ENCODE assay signal across 1 cellular context in the genomic region with DNA sequence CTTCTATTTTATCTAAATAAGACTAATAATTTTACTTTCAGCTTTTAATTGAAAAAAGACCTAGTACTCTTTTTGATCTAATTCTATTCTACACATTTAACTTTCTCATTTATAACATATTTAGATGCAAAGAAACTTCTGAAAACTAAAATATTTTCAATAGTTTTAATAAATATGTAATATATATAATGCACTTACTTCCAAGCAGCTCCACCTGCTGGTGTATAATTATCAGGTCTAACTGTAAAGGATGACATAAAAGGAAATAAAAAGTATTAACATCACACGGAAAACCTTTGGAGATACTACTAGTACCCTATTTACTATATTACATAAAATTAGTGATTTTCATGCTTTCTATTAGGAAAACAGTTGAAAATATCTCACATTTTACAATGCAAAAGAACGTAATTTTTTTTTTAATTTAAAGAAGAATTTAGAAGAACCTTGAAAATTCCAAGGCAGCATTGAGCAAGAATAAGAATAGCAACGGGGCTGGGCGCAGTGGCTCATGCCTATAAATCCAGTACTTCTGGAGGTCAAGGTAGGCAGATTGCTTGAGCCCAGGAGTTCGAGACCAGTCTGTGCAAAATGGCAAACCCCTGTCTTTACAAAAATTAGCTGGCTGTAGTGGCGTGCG.
TF ChIP-seq lines count a peak whose summit lies in the region.

No MANE protein-coding gene starts in this region.

TF ChIP-seq in K562, 482 proteins besides CTCF, POLR2A, EP300 and RAD21 (continued from another document):
- no peak for TF ChIP-seq SP2 (IDR thresholded peaks at IDR 0.05; ENCODE audit: extremely low read depth, low read depth, low read length, poor library complexity, severe bottlenecking)
- TF ChIP-seq, protein P1, sequence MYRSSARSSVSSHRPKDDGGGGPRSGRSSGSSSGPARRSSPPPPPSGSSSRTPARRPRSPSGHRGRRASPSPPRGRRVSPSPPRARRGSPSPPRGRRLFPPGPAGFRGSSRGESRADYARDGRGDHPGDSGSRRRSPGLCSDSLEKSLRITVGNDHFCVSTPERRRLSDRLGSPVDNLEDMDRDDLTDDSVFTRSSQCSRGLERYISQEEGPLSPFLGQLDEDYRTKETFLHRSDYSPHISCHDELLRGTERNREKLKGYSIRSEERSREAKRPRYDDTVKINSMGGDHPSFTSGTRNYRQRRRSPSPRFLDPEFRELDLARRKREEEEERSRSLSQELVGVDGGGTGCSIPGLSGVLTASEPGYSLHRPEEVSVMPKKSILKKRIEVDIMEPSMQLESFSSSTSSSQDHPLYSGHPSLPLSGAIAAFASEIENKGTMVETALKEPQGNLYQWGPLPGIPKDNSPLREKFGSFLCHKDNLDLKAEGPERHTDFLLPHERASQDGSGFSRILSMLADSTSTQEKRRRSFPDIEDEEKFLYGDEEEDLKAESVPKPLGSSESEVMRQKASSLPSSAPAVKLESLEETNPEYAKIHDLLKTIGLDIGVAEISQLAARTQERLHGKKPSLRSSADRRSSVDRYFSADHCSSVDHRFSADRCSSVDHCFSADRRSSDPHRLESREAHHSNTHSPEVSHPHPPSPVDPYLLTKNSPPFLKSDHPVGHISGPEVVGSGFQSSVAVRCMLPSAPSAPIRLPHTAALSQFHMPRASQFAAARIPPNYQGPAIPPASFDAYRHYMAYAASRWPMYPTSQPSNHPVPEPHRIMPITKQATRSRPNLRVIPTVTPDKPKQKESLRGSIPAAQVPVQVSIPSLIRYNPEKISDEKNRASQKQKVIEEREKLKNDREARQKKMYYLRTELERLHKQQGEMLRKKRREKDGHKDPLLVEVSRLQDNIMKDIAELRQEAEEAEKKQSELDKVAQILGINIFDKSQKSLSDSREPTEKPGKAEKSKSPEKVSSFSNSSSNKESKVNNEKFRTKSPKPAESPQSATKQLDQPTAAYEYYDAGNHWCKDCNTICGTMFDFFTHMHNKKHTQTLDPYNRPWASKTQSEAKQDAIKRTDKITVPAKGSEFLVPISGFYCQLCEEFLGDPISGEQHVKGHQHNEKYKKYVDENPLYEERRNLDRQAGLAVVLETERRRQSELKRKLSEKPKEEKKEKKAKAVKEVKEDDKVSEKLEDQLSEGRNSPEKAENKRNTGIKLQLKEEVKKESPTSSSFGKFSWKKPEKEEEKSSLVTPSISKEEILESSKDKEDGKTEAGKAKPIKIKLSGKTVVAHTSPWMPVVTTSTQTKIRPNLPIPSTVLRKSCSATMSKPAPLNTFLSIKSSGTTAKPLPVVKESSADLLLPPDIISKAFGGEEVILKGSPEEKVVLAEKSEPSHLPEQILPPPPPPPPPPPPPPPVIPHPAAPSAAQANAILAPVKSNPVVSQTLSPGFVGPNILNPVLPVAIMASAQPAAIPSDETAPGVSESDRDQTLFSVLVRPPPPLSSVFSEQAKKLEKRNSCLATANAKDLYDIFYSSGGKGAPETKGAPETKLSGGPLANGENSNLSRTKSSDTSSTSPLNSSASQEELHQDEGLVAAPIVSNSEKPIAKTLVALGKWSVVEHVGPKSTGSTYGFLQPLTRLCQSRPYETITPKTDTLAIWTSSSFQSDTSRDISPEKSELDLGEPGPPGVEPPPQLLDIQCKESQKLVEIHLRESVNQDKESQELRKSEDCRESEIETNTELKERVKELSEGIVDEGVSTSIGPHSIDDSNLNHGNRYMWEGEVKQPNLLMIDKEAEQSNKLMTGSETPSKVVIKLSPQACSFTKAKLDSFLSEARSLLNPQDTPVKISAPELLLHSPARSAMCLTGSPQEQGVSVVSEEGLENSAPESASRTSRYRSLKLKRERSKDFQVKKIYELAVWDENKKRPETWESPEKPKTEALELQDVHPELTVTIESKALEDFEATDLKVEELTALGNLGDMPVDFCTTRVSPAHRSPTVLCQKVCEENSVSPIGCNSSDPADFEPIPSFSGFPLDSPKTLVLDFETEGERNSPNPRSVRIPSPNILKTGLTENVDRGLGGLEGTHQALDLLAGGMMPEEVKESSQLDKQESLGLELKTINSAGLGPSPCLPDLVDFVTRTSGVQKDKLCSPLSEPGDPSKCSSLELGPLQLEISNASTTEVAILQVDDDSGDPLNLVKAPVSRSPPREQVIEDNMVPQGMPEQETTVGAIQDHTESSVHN (IDR thresholded peaks at IDR 0.05; ENCODE audit: borderline replicate concordance in 1 of 2, low read depth in 1 of 2), result no peak
- no peak for TF ChIP-seq NR2C1 (IDR thresholded peaks at IDR 0.05)
- TF ChIP-seq NR2C1 (tag; IDR thresholded peaks at IDR 0.05), result no peak
- no peak for TF ChIP-seq KLF10 (CRISPR knock-in tag; IDR thresholded peaks at IDR 0.05)
- TF ChIP-seq CREB1 (IDR thresholded peaks at IDR 0.05), result no peak
- no peak for TF ChIP-seq CREB1 (CRISPR knock-in tag; IDR thresholded peaks at IDR 0.05)
- no peak for TF ChIP-seq ZNF589 (CRISPR knock-in tag; IDR thresholded peaks at IDR 0.05; ENCODE audit: low read depth)
- TF ChIP-seq ZFX (CRISPR knock-in tag; IDR thresholded peaks at IDR 0.05), result no peak
- TF ChIP-seq MCM2 (IDR thresholded peaks at IDR 0.05; ENCODE audit: low read depth), result no peak
- no peak for TF ChIP-seq ZNF764 (CRISPR knock-in tag; IDR thresholded peaks at IDR 0.05; ENCODE audit: low read depth)
- no peak for TF ChIP-seq XRCC4 (IDR thresholded peaks at IDR 0.05; ENCODE audit: extremely low read depth, insufficient read depth, insufficient read length)
- TF ChIP-seq, protein P2, sequence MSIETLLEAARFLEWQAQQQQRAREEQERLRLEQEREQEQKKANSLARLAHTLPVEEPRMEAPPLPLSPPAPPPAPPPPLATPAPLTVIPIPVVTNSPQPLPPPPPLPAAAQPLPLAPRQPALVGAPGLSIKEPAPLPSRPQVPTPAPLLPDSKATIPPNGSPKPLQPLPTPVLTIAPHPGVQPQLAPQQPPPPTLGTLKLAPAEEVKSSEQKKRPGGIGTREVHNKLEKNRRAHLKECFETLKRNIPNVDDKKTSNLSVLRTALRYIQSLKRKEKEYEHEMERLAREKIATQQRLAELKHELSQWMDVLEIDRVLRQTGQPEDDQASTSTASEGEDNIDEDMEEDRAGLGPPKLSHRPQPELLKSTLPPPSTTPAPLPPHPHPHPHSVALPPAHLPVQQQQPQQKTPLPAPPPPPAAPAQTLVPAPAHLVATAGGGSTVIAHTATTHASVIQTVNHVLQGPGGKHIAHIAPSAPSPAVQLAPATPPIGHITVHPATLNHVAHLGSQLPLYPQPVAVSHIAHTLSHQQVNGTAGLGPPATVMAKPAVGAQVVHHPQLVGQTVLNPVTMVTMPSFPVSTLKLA (conservative IDR thresholded peaks at IDR 0.05), result no peak
- TF ChIP-seq HMGN3 (IDR thresholded peaks at IDR 0.05; ENCODE audit: borderline replicate concordance, extremely low read depth, insufficient read length, low read depth, low read length), result no peak
